ENCODE assay signal across 8 cellular contexts in genomic region chr14:66509874-66510273, GRCh38. TPM values are rescaled to one million over a fixed set of nuclear protein-coding genes. Genes with fewer than 3 reads are reported as not detected.
DNase-seq lines count a peak whose midpoint lies in the region; ATAC-seq and TF ChIP-seq lines count a peak whose summit lies in the region.

No MANE protein-coding gene starts in this region.

- H3K36me3 ChIP-seq in SK-N-MC (ENCODE audit: insufficient read depth, low read length) (no peaks in the 10 kb centered on the region), fibroblast of lung (ENCODE audit: control insufficient read depth, insufficient read depth, low read length) (no peaks in the 10 kb centered on the region)

- no peak for DNase-seq in SK-N-MC (ENCODE audit: low read depth, low spot score)
- peak in 1 of 2 donors; percentile 14 for DNase-seq in fibroblast of lung (ENCODE audit: low read depth in 2 of 2)
- DNase-seq in retinal pigment epithelial cell (ENCODE audit: low read depth): no peak
- DNase-seq in NCI-H524 (lab: John Stamatoyannopoulos, UW): no peak
- no peak for DNase-seq in NCI-H2171 treated with DMSO at 0.1 percent for 48 hours (lab: John Stamatoyannopoulos, UW)

- H3K9me3 ChIP-seq in SK-N-MC (ENCODE audit: low read depth, low read length): no peaks in the 10 kb centered on the region
- no peaks in the 10 kb centered on the region for H3K9me3 ChIP-seq in fibroblast of lung (ENCODE audit: control insufficient read depth, insufficient read depth, low read depth, low read length)

- H3K4me3 ChIP-seq in GM08714 (ENCODE audit: low read length) (peak overlapping the region; percentile 90), SK-N-MC (peak overlapping the region; percentile 95), fibroblast of lung (replicated peaks in 1 of 4; ENCODE audit: control extremely low read depth in 1 of 4, insufficient read depth in 1 of 4, low read depth in 3 of 4, low read length in 4 of 4) (peak overlapping the region; percentile 77 to 95 (median 85)), retinal pigment epithelial cell (ENCODE audit: low read length) (peak overlapping the region; percentile 65)

- H2AFZ ChIP-seq in fibroblast of lung (ENCODE audit: low read length): no peak overlapping the region

- no peaks in the 10 kb centered on the region for H3K4me1 ChIP-seq in fibroblast of lung (ENCODE audit: control insufficient read depth, extremely low read depth, insufficient read depth, low read length)

- no peaks in the 10 kb centered on the region for H3K27me3 ChIP-seq in fibroblast of lung (ENCODE audit: control insufficient read depth, insufficient read depth, low read length)

- TF ChIP-seq CTCF in fibroblast of lung (conservative IDR thresholded peaks at IDR 0.05 in 1 of 2, IDR thresholded peaks at IDR 0.05 in 1 of 2; ENCODE audit: low read depth in 1 of 2, low read length in 2 of 2): no peak
- no peak for TF ChIP-seq CTCF in retinal pigment epithelial cell (conservative IDR thresholded peaks at IDR 0.05; ENCODE audit: low read depth, low read length)

- ATAC-seq in GM21360 (IDR thresholded peaks at IDR 0.05; ENCODE audit: unreplicated experiment) (no peak), HG03025 (IDR thresholded peaks at IDR 0.05; ENCODE audit: low FRiP score, unreplicated experiment) (no peak)

- H3K9ac ChIP-seq in SK-N-MC (ENCODE audit: insufficient read length) (no peak overlapping the region), fibroblast of lung (ENCODE audit: insufficient read depth, low read length) (no peak overlapping the region)

- H4K20me1 ChIP-seq in fibroblast of lung (ENCODE audit: control insufficient read depth, extremely low read depth, insufficient read depth, low read length): no peaks in the 10 kb centered on the region

- H3K79me2 ChIP-seq in fibroblast of lung (ENCODE audit: control insufficient read depth, insufficient read depth, low read length): peaks cover 7% of the 10 kb centered on the region

- H3K27ac ChIP-seq in SK-N-MC (no peak overlapping the region), fibroblast of lung (ENCODE audit: insufficient read depth, low read length) (no peak overlapping the region)

- H3K4me2 ChIP-seq in fibroblast of lung (ENCODE audit: extremely low read depth, insufficient read depth, low read length): peak overlapping the region; percentile 95

RNA-seq across cellular contexts. Expression of gene GPHN, which starts 1.9 kb away (rescaled TPM):
- 9.8 and 13.9 TPM in 2 replicates for total RNA-seq in fibroblast of lung
- 8.3 and 10.3 TPM in 2 replicates for polyA plus RNA-seq in fibroblast of lung
- polyA plus RNA-seq in fibroblast of lung (2012): 7.6 and 11.6 TPM in 2 replicates
- 30.5 and 69.2 TPM in 2 replicates for polyA minus RNA-seq in fibroblast of lung (ENCODE audit: low replicate concordance)

RNA-seq across cellular contexts. Expression of gene CCDC196, which starts 23.7 kb away (rescaled TPM):
- total RNA-seq in fibroblast of lung: not detected in 2 replicates
- not detected in 2 replicates for polyA plus RNA-seq in fibroblast of lung
- not detected in 2 replicates for polyA plus RNA-seq in fibroblast of lung (2012)
- polyA minus RNA-seq in fibroblast of lung (ENCODE audit: low replicate concordance): not detected in 2 replicates
